Comparison of ENCODE assay signal across 8 cellular contexts in the genomic region with DNA sequence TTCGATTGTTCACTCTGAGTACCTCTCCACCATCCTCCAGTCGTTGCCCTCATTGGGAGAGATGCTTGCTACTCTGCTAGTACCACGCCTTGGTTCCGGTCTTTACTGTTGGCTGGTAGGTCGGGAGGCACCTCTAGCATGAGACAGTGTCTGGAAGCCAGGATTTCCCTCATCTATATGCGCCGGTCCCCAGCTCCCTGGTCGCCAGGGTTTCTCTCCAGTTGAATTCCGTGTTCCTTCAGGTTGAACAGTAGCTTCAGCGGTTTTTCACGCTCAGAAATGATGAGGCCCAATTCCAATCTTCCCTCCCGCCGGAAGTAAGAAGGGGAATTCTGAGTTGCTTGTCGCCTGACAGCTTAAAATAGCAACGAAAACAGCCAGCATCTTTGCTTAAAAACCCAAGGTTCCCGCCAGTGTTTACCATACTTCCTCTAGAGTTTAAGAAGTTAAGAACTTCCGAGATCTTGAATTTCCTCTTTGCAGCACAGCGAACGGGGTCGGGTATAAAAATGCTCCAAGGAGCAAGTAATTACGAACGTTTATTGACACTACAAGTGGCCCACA. TPM values are rescaled to one million over a fixed set of nuclear protein-coding genes. Genes with fewer than 3 reads are reported as not detected.
A peak's percentile ranks its signal among the peaks of the same experiment; 100 is the strongest.
DNase-seq lines count a peak whose midpoint lies in the region; ATAC-seq and TF ChIP-seq lines count a peak whose summit lies in the region.

No MANE protein-coding gene starts in this region.

- H3K4me2 ChIP-seq in OCI-LY1 (ENCODE audit: low read length), result peak overlapping the region; percentile 77

- TF ChIP-seq CTCF in OCI-LY1 (IDR thresholded peaks at IDR 0.05; ENCODE audit: low read length) (no peak), lower leg skin (IDR thresholded peaks at IDR 0.05) (no peak), testis (IDR thresholded peaks at IDR 0.05) (no peak)

- peaks cover 44% of the 10 kb centered on the region for H3K4me1 ChIP-seq in OCI-LY1 (ENCODE audit: insufficient read depth, low read length, severe bottlenecking)
- peaks cover 3% of the 10 kb centered on the region for H3K4me1 ChIP-seq in testis

- WGBS in lower leg skin, 2 donors, result 10 to 17% methylated on average over 22 of the region's 22 CpGs
- WGBS in testis, 2 donors, result 20 to 34% methylated on average over 22 of the region's 22 CpGs

- TF ChIP-seq POLR2A in lower leg skin (IDR thresholded peaks at IDR 0.05) (no peak), testis (IDR thresholded peaks at IDR 0.05) (no peak)

- H3K9me3 ChIP-seq in OCI-LY1 (ENCODE audit: low read length) (no peaks in the 10 kb centered on the region), testis (no peaks in the 10 kb centered on the region)

- H3K4me3 ChIP-seq in OCI-LY1 (ENCODE audit: low read depth, low read length, poor library complexity, severe bottlenecking), result peak overlapping the region; percentile 87
- peak overlapping the region; percentile 0 for H3K4me3 ChIP-seq in lower leg skin (ENCODE audit: low read depth, poor library complexity, severe bottlenecking)
- H3K4me3 ChIP-seq in testis, result peak overlapping the region in 1 of 2 donors; percentile 50

- ATAC-seq in GM18498 (IDR thresholded peaks at IDR 0.05; ENCODE audit: unreplicated experiment) (peak; percentile 28), HG02623 (IDR thresholded peaks at IDR 0.05; ENCODE audit: unreplicated experiment) (peak; percentile 19)

- peaks cover 2% of the 10 kb centered on the region; the same call in 1 of the 2 replicates for H3K79me2 ChIP-seq in OCI-LY1 (ENCODE audit: insufficient read depth, low read length)

- intact Hi-C loops in lower leg skin (cut with DNase I; ENCODE audit: low total_unique reads), result no loop called here
- intact Hi-C loops in testis (cut with DNase I; ENCODE audit: low total_unique reads), result no loop called here

- H3F3A ChIP-seq in OCI-LY1 (ENCODE audit: insufficient read depth, low read length), result 0 out of 2 replicates have a peak, but pooled peaks cover 4% of the 10 kb centered on the region

- peaks cover 4% of the 10 kb centered on the region for H3K36me3 Mint-ChIP-seq in activated naive CD8-positive, alpha-beta T cell

- peak overlapping the region; percentile 19 for H2AFZ ChIP-seq in OCI-LY1 (ENCODE audit: low read length)

- H3K4me1 Mint-ChIP-seq in activated naive CD8-positive, alpha-beta T cell (ENCODE audit: low read depth), result peaks cover 38% of the 10 kb centered on the region

- H3K9ac ChIP-seq in OCI-LY1 (ENCODE audit: low read length), result peak overlapping the region; percentile 65

- H3K27ac Mint-ChIP-seq in activated naive CD8-positive, alpha-beta T cell, result peak overlapping the region; percentile 99

- no peaks in the 10 kb centered on the region for H3K27me3 ChIP-seq in OCI-LY1 (ENCODE audit: insufficient read depth, low read length)
- H3K27me3 ChIP-seq in testis, result no peaks in the 10 kb centered on the region

- DNase-seq in lower leg skin (ENCODE audit: low spot score in 2 of 2), result peak in 1 of 2 donors; percentile 81
- peak; percentile 24 for DNase-seq in superior temporal gyrus (ENCODE audit: extremely low spot score)
- no peak for DNase-seq in testis
- no peak for DNase-seq in COR-L47 (lab: John Stamatoyannopoulos, UW)

- H3K36me3 ChIP-seq in OCI-LY1 (ENCODE audit: insufficient read depth, low read length), result no peaks in the 10 kb centered on the region
- no peaks in the 10 kb centered on the region for H3K36me3 ChIP-seq in testis (ENCODE audit: low read depth, missing control alignments)

- H3K27ac ChIP-seq in OCI-LY1 (ENCODE audit: low read depth, low read length, poor library complexity, severe bottlenecking), result peak overlapping the region; percentile 97
- H3K27ac ChIP-seq in testis, result no peak overlapping the region

- H3K27me3 Mint-ChIP-seq in activated naive CD8-positive, alpha-beta T cell, result no peaks in the 10 kb centered on the region

- no peaks in the 10 kb centered on the region for H4K20me1 ChIP-seq in OCI-LY1 (ENCODE audit: insufficient read depth, low read length)

- H3K9me2 ChIP-seq in OCI-LY1 (ENCODE audit: low read depth, low read length), result no peaks in the 10 kb centered on the region

- H3K4me3 Mint-ChIP-seq in activated naive CD8-positive, alpha-beta T cell, result peak overlapping the region; percentile 96

- peaks cover 4% of the 10 kb centered on the region for H3K9me3 Mint-ChIP-seq in activated naive CD8-positive, alpha-beta T cell (ENCODE audit: low read depth)

RNA-seq across cellular contexts. Expression of a gene that starts 1.3 kb away (rescaled TPM):
- total RNA-seq in lower leg skin (1 to 10 TPM in 2 of 4 donors, under 1 TPM in 2; 0.68 to 1.3 (median 0.91) TPM), testis (under 1 TPM; 0.39 to 0.93 TPM)
- polyA plus RNA-seq in testis (ENCODE audit: insufficient read depth, low read depth, low replicate concordance), result 0.94 TPM
